ENCODE assay signal across 9 cellular contexts in the genomic region with DNA sequence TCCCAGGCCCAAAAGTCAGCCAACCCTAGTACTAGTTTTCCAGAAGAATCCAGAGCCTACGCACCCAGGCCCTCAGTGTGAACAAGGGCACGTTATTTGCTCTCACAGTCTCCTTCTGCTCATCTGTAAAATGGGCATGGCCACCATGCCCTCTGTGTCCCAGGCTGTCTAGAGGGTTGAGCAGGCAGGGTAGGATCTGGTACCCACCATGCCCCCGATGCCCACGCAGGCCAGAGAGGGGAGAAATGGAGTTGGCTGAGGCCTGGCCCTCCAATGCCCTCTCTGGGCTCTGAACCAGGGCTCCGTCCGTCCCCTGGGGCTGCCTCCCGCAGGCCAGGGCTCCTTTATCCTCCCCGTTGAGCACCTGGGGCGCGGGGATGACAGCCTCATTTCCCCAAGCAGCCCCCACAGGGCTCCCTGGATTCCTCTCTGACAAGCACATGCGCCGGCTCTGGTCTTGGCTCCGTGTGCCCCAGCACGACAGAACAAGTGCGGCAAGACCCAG. TPM values are rescaled to one million over a fixed set of nuclear protein-coding genes. Genes with fewer than 3 reads are reported as not detected.
DNase-seq lines count a peak whose midpoint lies in the region; ATAC-seq, FAIRE-seq and TF ChIP-seq lines count a peak whose summit lies in the region.
"Had no signal": no experiment of that assay in that cellular context is flagged by ENCODE, and none has a peak within 500 bp of the region (broad histone marks: within the 10 kb centered on the region; RNA-seq: fewer than 3 reads in every experiment).

No MANE protein-coding gene starts in this region.

- H3K4me3 ChIP-seq in AG04450 (ENCODE audit: low read depth, low read length) (peak overlapping the region; percentile 65), PC-9 (peak overlapping the region; percentile 66; the same call in 1 of the 2 replicates)

- intact Hi-C loops in PC-9 (cut with micrococcal nuclease; ENCODE audit: unreplicated experiment): loop anchor here (2.0 kb wide), 1 partner anchor 77 kb away; no protein-coding TSS in a partner anchor

- H4K20me1 ChIP-seq in PC-9 (ENCODE audit: insufficient read depth): no peaks in the 10 kb centered on the region

- no peaks in the 10 kb centered on the region for H3F3A ChIP-seq in PC-9 (ENCODE audit: insufficient read depth, low read depth)

- no peaks in the 10 kb centered on the region for H3K4me1 ChIP-seq in PC-9 (replicated peaks; ENCODE audit: insufficient read depth)

- H3K4me3 Mint-ChIP-seq in effector memory CD8-positive, alpha-beta T cell: peak overlapping the region; percentile 33 to 48

- H3K4me1 Mint-ChIP-seq in effector memory CD8-positive, alpha-beta T cell (ENCODE audit: low read depth in 2 of 2): peaks cover 0 to 9% of the 10 kb centered on the region in 2 donors

- no peak for ATAC-seq in effector memory CD8-positive, alpha-beta T cell (replicated peaks)
- ATAC-seq in omental fat pad (ENCODE audit: low FRiP score): peak; percentile 3
- ATAC-seq in HG03460 (IDR thresholded peaks at IDR 0.05; ENCODE audit: unreplicated experiment): no peak
- no peak for ATAC-seq in HG03135 (IDR thresholded peaks at IDR 0.05; ENCODE audit: unreplicated experiment)

- H3K27ac ChIP-seq in AG04450 (ENCODE audit: low read depth, low read length) (no peak overlapping the region), PC-9 (no peak overlapping the region)

- H3K9me3 ChIP-seq in AG04450 (ENCODE audit: control insufficient read depth, insufficient read depth, low read length) (peaks cover 3% of the 10 kb centered on the region; the same call in 1 of the 2 replicates), PC-9 (ENCODE audit: insufficient read depth, low read depth) (no peaks in the 10 kb centered on the region)

- peaks cover 6% of the 10 kb centered on the region for H3K36me3 Mint-ChIP-seq in effector memory CD8-positive, alpha-beta T cell (ENCODE audit: insufficient read depth)

- H3K36me3 ChIP-seq in PC-9 (ENCODE audit: low read depth): no peaks in the 10 kb centered on the region

- H3K9me3 Mint-ChIP-seq in effector memory CD8-positive, alpha-beta T cell: no peaks in the 10 kb centered on the region

- no peak for DNase-seq in AG04450 (ENCODE audit: low read depth, low spot score)
- no peak for DNase-seq in PC-9
- no peak for DNase-seq in effector memory CD8-positive, alpha-beta T cell
- no peak for DNase-seq in omental fat pad (ENCODE audit: low spot score)
- no peak for DNase-seq in NCI-H2196 (lab: John Stamatoyannopoulos, UW; ENCODE audit: unreplicated experiment)
- no peak for DNase-seq in RCC 7860 (ENCODE audit: low spot score)
- DNase-seq: SHP77 treated with DMSO at 0.1 percent for 48 hours had no signal

- peaks cover 36 to 77% of the 10 kb centered on the region in 2 donors for H3K27me3 Mint-ChIP-seq in effector memory CD8-positive, alpha-beta T cell

- BruUV-seq in PC-9 (replicated peaks; lab: Mats Ljungman, UMichigan): no TSS peak

- FAIRE-seq in RCC 7860 (lab: Jason Lieb, UNC): no peak

- H3K9me2 ChIP-seq in PC-9 (ENCODE audit: insufficient read depth): no peaks in the 10 kb centered on the region

- no peak overlapping the region for H2AFZ ChIP-seq in PC-9

- H3K27me3 ChIP-seq in AG04450 (ENCODE audit: control insufficient read depth, insufficient read depth, low read length): no peaks in the 10 kb centered on the region
- no peaks in the 10 kb centered on the region for H3K27me3 ChIP-seq in PC-9 (ENCODE audit: insufficient read depth, low read depth)

- CTCF ChIA-PET in AG04450 (lab: Charles Lee): interaction anchor here (1.2 kb wide), 1 partner anchor 13 kb away, joined by 3 read pairs; no protein-coding TSS in a partner anchor
- CTCF ChIA-PET in PC-9 (lab: Charles Lee): no interaction called here

- H3K27ac Mint-ChIP-seq in effector memory CD8-positive, alpha-beta T cell: no peak overlapping the region

- POLR2A ChIA-PET in AG04450 (lab: Yijun Ruan, JAX) (interaction anchor here (0.5 to 0.6 kb wide), 2 partner anchors 33 to 75 kb away, joined by 3 to 4 read pairs; no protein-coding TSS in a partner anchor), PC-9 (lab: Charles Lee; ENCODE audit: unreplicated experiment) (no interaction called here)

- no peak for TF ChIP-seq CTCF in AG04450 (IDR thresholded peaks at IDR 0.05; ENCODE audit: low read depth, low read length)
- TF ChIP-seq CTCF in PC-9 (conservative IDR thresholded peaks at IDR 0.05): no peak
- TF ChIP-seq CTCF in omental fat pad (IDR thresholded peaks at IDR 0.05): no peak

- H3K4me2 ChIP-seq in PC-9: peak overlapping the region; percentile 75

- H3K79me2 ChIP-seq in PC-9 (ENCODE audit: low read depth): no peaks in the 10 kb centered on the region

RNA-seq across cellular contexts. Expression of a gene that starts 9.1 kb away (rescaled TPM):
- 1.3 and 2.5 TPM in 2 replicates for polyA plus RNA-seq in AG04450 (2011; rRNA removed)
- polyA minus RNA-seq in AG04450 (2011; rRNA and poly(A)+ RNA removed): 3.3 and 6.3 TPM in 2 replicates
- total RNA-seq in PC-9 (2021) (33.7 and 35.4 TPM in 2 replicates), omental fat pad (10 to 100 TPM in 1 of 4 donors, 1 to 10 TPM in 3; 4.8 to 20.8 (median 7.1) TPM)
